1 cellular context compared by ENCODE assay signal in genomic region chr7:77729574-77730348, GRCh38.
TF ChIP-seq lines count a peak whose summit lies in the region.

No MANE protein-coding gene starts in this region.

TF ChIP-seq in IMR-90, 13 proteins besides CTCF, POLR2A, EP300 and RAD21 (continued from another document):
- TF ChIP-seq SMC3 (IDR thresholded peaks at IDR 0.05; ENCODE audit: low read depth, low read length) = no peak
- no peak for TF ChIP-seq RFX5 (IDR thresholded peaks at IDR 0.05; ENCODE audit: low read depth, low read length)
